1 cellular context compared by ENCODE assay signal in genomic region chr19:12521996-12522395, GRCh38.
TF ChIP-seq lines count a peak whose summit lies in the region.

No MANE protein-coding gene starts in this region.

TF ChIP-seq in WTC11, 78 proteins besides CTCF, POLR2A, EP300 and RAD21 (continued from another document):
- TF ChIP-seq ZNF512 (CRISPR knock-in tag; IDR thresholded peaks at IDR 0.05; ENCODE audit: borderline replicate concordance) (no peak), RORB (CRISPR knock-in tag; IDR thresholded peaks at IDR 0.05) (no peak), KAT7 (CRISPR knock-in tag; IDR thresholded peaks at IDR 0.05; ENCODE audit: borderline replicate concordance) (no peak)
